Comparison of ENCODE assay signal across 8 cellular contexts in the genomic region with DNA sequence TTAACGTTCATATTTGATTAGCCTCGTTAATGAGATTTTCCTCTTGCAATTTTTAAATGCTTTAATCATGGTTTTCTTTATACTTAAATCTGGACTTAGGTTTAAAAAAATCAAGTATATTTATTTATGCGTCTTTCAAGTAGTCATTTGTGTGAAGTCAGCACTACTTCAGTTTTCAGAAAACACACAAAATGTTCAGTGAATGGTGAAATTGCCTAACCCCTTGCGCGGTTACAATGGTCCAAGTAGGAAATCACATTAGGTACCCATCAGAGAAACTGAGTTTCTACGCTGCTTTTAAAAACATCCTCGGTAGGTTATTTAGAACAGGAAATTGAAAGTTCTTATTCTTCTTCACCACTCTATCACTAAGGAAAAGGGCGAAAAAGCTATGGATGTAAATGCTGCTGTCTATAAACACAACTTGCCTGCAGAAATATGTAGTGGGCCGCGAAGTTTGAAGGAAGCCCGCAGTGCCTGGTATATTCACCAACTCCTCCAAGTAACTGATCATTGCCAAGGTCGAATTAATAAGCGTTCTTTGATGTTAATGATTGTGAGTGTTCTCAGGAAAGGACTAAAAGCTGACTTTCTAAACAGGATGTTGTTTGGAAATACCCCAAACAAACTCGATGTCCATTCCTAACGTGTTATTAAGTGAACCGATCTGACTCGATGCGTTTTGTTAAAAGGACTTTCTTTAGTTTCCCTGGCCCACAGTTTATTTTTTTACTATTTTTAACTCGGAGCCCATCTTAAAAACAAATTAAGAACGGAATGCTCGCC. TPM values are rescaled to one million over a fixed set of nuclear protein-coding genes. Genes with fewer than 3 reads are reported as not detected.
DNase-seq lines count a peak whose midpoint lies in the region; ATAC-seq and TF ChIP-seq lines count a peak whose summit lies in the region.

No MANE protein-coding gene starts in this region.

- H3K27me3 Mint-ChIP-seq in osteocyte (ENCODE audit: unreplicated experiment), result no peaks in the 10 kb centered on the region

- H3K4me1 ChIP-seq in left ventricle myocardium inferior, result peaks cover 59% of the 10 kb centered on the region
- peaks cover 35 to 67% (median 65%) of the 10 kb centered on the region in 4 donors for H3K4me1 ChIP-seq in esophagus muscularis mucosa

- DNase-seq in left ventricle myocardium inferior (no peak), Right ventricle myocardium inferior (ENCODE audit: missing footprints) (no peak), esophagus muscularis mucosa (ENCODE audit: extremely low spot score) (no peak), osteocyte (ENCODE audit: extremely low spot score, unreplicated experiment) (no peak), NK-92 (lab: John Stamatoyannopoulos, UW; ENCODE audit: unreplicated experiment) (no peak), occipital lobe (lab: John Stamatoyannopoulos, UW) (no peak)

- H3K9me3 ChIP-seq in left ventricle myocardium inferior (replicated peaks) (no peaks in the 10 kb centered on the region), esophagus muscularis mucosa (no peaks in the 10 kb centered on the region)

- peak overlapping the region; percentile 88 for H3K4me3 Mint-ChIP-seq in osteocyte (ENCODE audit: unreplicated experiment)

- 10% methylated on average over 21 of the region's 21 CpGs for WGBS in esophagus muscularis mucosa

- no peaks in the 10 kb centered on the region for H3K27me3 ChIP-seq in left ventricle myocardium inferior (ENCODE audit: low read depth)
- no peaks in the 10 kb centered on the region for H3K27me3 ChIP-seq in esophagus muscularis mucosa

- no peaks in the 10 kb centered on the region for H3K36me3 Mint-ChIP-seq in osteocyte (ENCODE audit: unreplicated experiment)

- TF ChIP-seq CTCF in left ventricle myocardium inferior (IDR thresholded peaks at IDR 0.05; ENCODE audit: borderline replicate concordance) (no peak), esophagus muscularis mucosa (IDR thresholded peaks at IDR 0.05) (no peak), osteocyte (IDR thresholded peaks at IDR 0.05) (no peak)

- ATAC-seq in Right ventricle myocardium inferior, result no peak
- ATAC-seq in SK-N-SH treated with all-trans-retinoic acid at 6 μM for 48 hours, result peak; percentile 14
- no peak for ATAC-seq in GM21723 (IDR thresholded peaks at IDR 0.05; ENCODE audit: unreplicated experiment)

- H3K9me3 Mint-ChIP-seq in osteocyte (ENCODE audit: unreplicated experiment), result no peaks in the 10 kb centered on the region

- no peak for TF ChIP-seq EP300 in esophagus muscularis mucosa (IDR thresholded peaks at IDR 0.05)

- H3K4me1 Mint-ChIP-seq in osteocyte (ENCODE audit: unreplicated experiment), result peaks cover 34% of the 10 kb centered on the region

- H3K4me3 ChIP-seq in left ventricle myocardium inferior, result peak overlapping the region; percentile 71
- peak overlapping the region; percentile 76 to 85 (median 81) for H3K4me3 ChIP-seq in esophagus muscularis mucosa

- H3K36me3 ChIP-seq in left ventricle myocardium inferior (no peaks in the 10 kb centered on the region), esophagus muscularis mucosa (peaks cover 0 to 4% (median 0%) of the 10 kb centered on the region in 4 donors)

- peak overlapping the region; percentile 92 for H3K27ac Mint-ChIP-seq in osteocyte (ENCODE audit: unreplicated experiment)

- H3K27ac ChIP-seq in left ventricle myocardium inferior (replicated peaks) (peak overlapping the region; percentile 100), esophagus muscularis mucosa (replicated peaks in 1 of 4) (peak overlapping the region; percentile 98 to 99 (median 98))

- no peak for TF ChIP-seq POLR2A in esophagus muscularis mucosa (IDR thresholded peaks at IDR 0.05; ENCODE audit: low read depth)

- intact Hi-C loops in left ventricle myocardium inferior (cut with micrococcal nuclease), result no loop called here
- intact Hi-C loops in Right ventricle myocardium inferior (cut with DNase I), result loop anchor here (5.0 kb wide), 1 partner anchor 41 kb away; no protein-coding TSS in a partner anchor
- intact Hi-C loops in esophagus muscularis mucosa (cut with DNase I), result no loop called here

TF ChIP-seq in SK-N-SH treated with all-trans-retinoic acid at 6 μM for 48 hours, 23 proteins besides CTCF, POLR2A, EP300 and RAD21:
- TF ChIP-seq ZNF8 (CRISPR knock-in tag; IDR thresholded peaks at IDR 0.05), result no peak

RNA-seq across cellular contexts. Expression of gene SYPL1, which starts 1.0 kb away (rescaled TPM):
- total RNA-seq in left ventricle myocardium inferior (83.6 TPM), Right ventricle myocardium inferior (89.9 TPM), esophagus muscularis mucosa (100 to 1,000 TPM in 1 of 4 donors, 10 to 100 TPM in 3; 83.6 to 135 (median 90.8) TPM), osteocyte (80.9 and 85.4 TPM in 2 replicates), occipital lobe (52.4 TPM)
